8 cellular contexts compared by ENCODE assay signal in the genomic region with DNA sequence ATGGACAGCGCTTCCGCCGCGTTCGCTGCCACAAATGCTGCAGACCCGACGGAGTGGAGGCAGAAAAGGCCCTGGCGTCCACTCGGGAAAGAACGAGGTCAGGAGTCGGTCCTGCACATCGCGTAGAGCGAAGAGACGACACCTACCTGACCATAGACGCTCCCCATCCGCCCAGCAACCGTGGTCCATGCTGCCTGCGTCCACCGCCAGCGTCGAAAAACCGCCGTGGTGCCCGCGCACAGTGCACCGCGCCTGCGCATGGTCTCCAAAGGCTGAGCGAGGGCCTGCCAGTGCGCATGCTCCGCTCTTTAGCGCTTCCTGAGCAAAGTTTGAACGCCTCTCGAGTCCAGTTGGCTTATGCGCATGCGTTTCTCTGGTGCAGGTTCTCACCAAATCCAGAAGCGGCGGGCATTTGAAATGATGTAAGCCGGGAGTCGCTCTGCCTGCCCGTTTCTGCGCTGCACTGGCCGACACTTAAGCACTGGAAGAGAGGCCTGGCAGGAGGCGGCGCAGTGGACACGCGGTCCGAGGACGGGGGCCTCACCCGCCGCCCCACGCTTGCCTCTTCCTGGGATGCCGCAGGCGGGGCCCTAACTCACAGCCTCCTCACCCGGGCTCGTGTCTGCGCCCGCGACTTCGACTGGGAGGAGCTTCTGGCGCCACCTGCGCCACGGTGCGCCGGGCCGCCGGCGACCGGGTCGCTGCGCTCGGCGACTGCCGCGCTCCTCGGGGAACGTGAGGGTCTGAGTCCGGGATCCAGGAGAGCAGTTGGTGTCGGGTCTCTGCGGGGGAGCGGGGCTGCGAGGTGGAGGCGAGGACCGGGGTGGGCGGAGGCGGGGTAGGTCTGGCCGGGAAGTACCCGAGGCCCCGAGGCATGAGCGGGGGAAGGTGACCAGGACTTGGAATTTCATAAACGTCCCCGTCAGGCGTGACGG. TPM values are rescaled to one million over a fixed set of nuclear protein-coding genes. Genes with fewer than 3 reads are reported as not detected.
DNase-seq lines count a peak whose midpoint lies in the region; ATAC-seq and TF ChIP-seq lines count a peak whose summit lies in the region.

Gene FAM24B, minus strand, starts transcription at position 243 of the 935 bp plus-strand sequence. CDS start 29,066 bp downstream, outside the sequence.

- H3K4me3 ChIP-seq in fibroblast of the aortic adventitia (ENCODE audit: low read depth, low read length) (peak within 1 kb of the TSS; percentile 82), neural progenitor cell (no peak within 1 kb of the TSS), subcutaneous abdominal adipose tissue (ENCODE audit: low read depth in 1 of 5, low read length in 5 of 5) (peak within 1 kb of the TSS; percentile 74 to 90 (median 81))

- H3K79me2 ChIP-seq in neural progenitor cell (ENCODE audit: low read depth) = no peaks in the 10 kb centered on the region

- H3K4me1 ChIP-seq in neural progenitor cell = peaks cover 35% of the 10 kb centered on the region
- peaks cover 0 to 19% (median 17%) of the 10 kb centered on the region in 5 donors for H3K4me1 ChIP-seq in subcutaneous abdominal adipose tissue (ENCODE audit: control insufficient read depth in 5 of 5, insufficient read depth in 5 of 5, low read length in 5 of 5)

- H3K4me1 Mint-ChIP-seq in IgD-negative memory B cell (peaks cover 20 to 35% (median 31%) of the 10 kb centered on the region in 3 donors), neural progenitor cell (peaks cover 22% of the 10 kb centered on the region)
- H3K4me1 Mint-ChIP-seq in activated T-helper 17 cell treated with anti-CD3 and anti-CD28 coated beads, Interleukin-2, amount 50 U/mL, for 72 hours = peaks cover 29% of the 10 kb centered on the region

- H3K27ac ChIP-seq in neural progenitor cell = no peak within 1 kb of the TSS
- no peak within 1 kb of the TSS for H3K27ac ChIP-seq in subcutaneous abdominal adipose tissue (ENCODE audit: low read depth, low read length)

- no peak within 1 kb of the TSS for H3K9ac ChIP-seq in neural progenitor cell
- H3K9ac ChIP-seq in subcutaneous abdominal adipose tissue (ENCODE audit: low read length in 5 of 5) = peak within 1 kb of the TSS; percentile 19 to 71 (median 36)

- DNase-seq in DMS 273 treated with DMSO at 0.1 percent for 48 hours (lab: John Stamatoyannopoulos, UW) (peak; percentile 86), RKO (ENCODE audit: low spot score) (peak; percentile 94), fibroblast of the aortic adventitia (ENCODE audit: low read depth) (peak; percentile 99), neural progenitor cell (ENCODE audit: low spot score) (peak; percentile 43)

- H3K27me3 Mint-ChIP-seq in IgD-negative memory B cell (peaks cover 3% of the 10 kb centered on the region), neural progenitor cell (ENCODE audit: insufficient read depth, low read depth) (no peaks in the 10 kb centered on the region)
- H3K27me3 Mint-ChIP-seq in activated T-helper 17 cell treated with anti-CD3 and anti-CD28 coated beads, Interleukin-2, amount 50 U/mL, for 72 hours = no peaks in the 10 kb centered on the region

- H3K9me3 ChIP-seq in neural progenitor cell (ENCODE audit: low read depth) = no peaks in the 10 kb centered on the region
- no peaks in the 10 kb centered on the region for H3K9me3 ChIP-seq in subcutaneous abdominal adipose tissue (ENCODE audit: control insufficient read depth in 5 of 5, low read length in 5 of 5)

- H3K4me2 ChIP-seq in neural progenitor cell = peak within 1 kb of the TSS; percentile 33

- H3K27me3 ChIP-seq in neural progenitor cell (no peaks in the 10 kb centered on the region), subcutaneous abdominal adipose tissue (ENCODE audit: control insufficient read depth in 5 of 5, insufficient read depth in 4 of 5, low read length in 5 of 5) (no peaks in the 10 kb centered on the region)

- H3F3A ChIP-seq in neural progenitor cell (ENCODE audit: low read depth) = peaks cover 29% of the 10 kb centered on the region

- no peaks in the 10 kb centered on the region for H4K20me1 ChIP-seq in neural progenitor cell (ENCODE audit: low read depth)

- ATAC-seq in GM21526 (IDR thresholded peaks at IDR 0.05; ENCODE audit: low FRiP score, unreplicated experiment) = peak; percentile 76
- ATAC-seq in activated T-helper 17 cell treated with anti-CD3 and anti-CD28 coated beads, Interleukin-2, amount 50 U/mL, for 72 hours (replicated peaks) = peak; percentile 86

- peaks cover 0 to 2% (median 0%) of the 10 kb centered on the region in 3 donors for H3K9me3 Mint-ChIP-seq in IgD-negative memory B cell
- H3K9me3 Mint-ChIP-seq in activated T-helper 17 cell treated with anti-CD3 and anti-CD28 coated beads, Interleukin-2, amount 50 U/mL, for 72 hours = no peaks in the 10 kb centered on the region
- no peaks in the 10 kb centered on the region for H3K9me3 Mint-ChIP-seq in neural progenitor cell

- TF ChIP-seq CTCF in fibroblast of the aortic adventitia (IDR thresholded peaks at IDR 0.05; ENCODE audit: insufficient read depth, low read length) = no peak
- TF ChIP-seq CTCF in neural progenitor cell (IDR thresholded peaks at IDR 0.05) = no peak

- H3K4me3 Mint-ChIP-seq in IgD-negative memory B cell (peak within 1 kb of the TSS; percentile 88 to 95 (median 92)), neural progenitor cell (no peak within 1 kb of the TSS)
- H3K4me3 Mint-ChIP-seq in activated T-helper 17 cell treated with anti-CD3 and anti-CD28 coated beads, Interleukin-2, amount 50 U/mL, for 72 hours = peak within 1 kb of the TSS; percentile 92

- peaks cover 3% of the 10 kb centered on the region for H3K36me3 Mint-ChIP-seq in IgD-negative memory B cell
- H3K36me3 Mint-ChIP-seq in activated T-helper 17 cell treated with anti-CD3 and anti-CD28 coated beads, Interleukin-2, amount 50 U/mL, for 72 hours (ENCODE audit: low read depth) = peaks cover 54% of the 10 kb centered on the region
- no peaks in the 10 kb centered on the region for H3K36me3 Mint-ChIP-seq in neural progenitor cell

- H2AFZ ChIP-seq in neural progenitor cell (replicated peaks) = no peak within 1 kb of the TSS

- H3K27ac Mint-ChIP-seq in IgD-negative memory B cell = peak within 1 kb of the TSS; percentile 82 to 96 (median 95)
- H3K27ac Mint-ChIP-seq in activated T-helper 17 cell treated with anti-CD3 and anti-CD28 coated beads, Interleukin-2, amount 50 U/mL, for 72 hours = peak within 1 kb of the TSS; percentile 91
- H3K27ac Mint-ChIP-seq in neural progenitor cell = no peak within 1 kb of the TSS

- no peaks in the 10 kb centered on the region for H3K36me3 ChIP-seq in neural progenitor cell
- H3K36me3 ChIP-seq in subcutaneous abdominal adipose tissue (ENCODE audit: control insufficient read depth in 5 of 5, insufficient read depth in 5 of 5, low read length in 5 of 5) = no peaks in the 10 kb centered on the region

RNA-seq across cellular contexts. Expression of gene FAM24B, which starts in this region (rescaled TPM):
- polyA plus RNA-seq in IgD-negative memory B cell = 10.5 TPM
- total RNA-seq in activated T-helper 17 cell treated with anti-CD3 and anti-CD28 coated beads, Interleukin-2, amount 50 U/mL, for 72 hours = 10 to 100 TPM; 10.1 to 14.8 TPM
- 3.1 and 4.3 TPM in 2 replicates for total RNA-seq in fibroblast of the aortic adventitia (ENCODE audit: low replicate concordance)
- total RNA-seq in neural progenitor cell (ENCODE audit: low replicate concordance) = not detected in 2 replicates

Comparison
In these comparisons a context has a peak if more than half of its experiments do, and no peak if none do; other contexts are left out.
1. Peak in DNase-seq and H3K4me2 ChIP-seq in neural progenitor cell; RNA of the gene not detected or under 1 TPM.
2. DNase-seq: peak in every context shown above with its lines; median percentile 99 in fibroblast of the aortic adventitia; 94 in RKO; 86 in DMS 273 treated with DMSO at 0.1 percent for 48 hours; 43 in neural progenitor cell.